27 cellular contexts compared by ENCODE assay signal in genomic region chr15:63444607-63445006, GRCh38.
"Had no signal": no experiment of that assay in that cellular context is flagged by ENCODE, and none has a peak within 500 bp of the region (broad histone marks: within the 10 kb centered on the region; RNA-seq: fewer than 3 reads in every experiment).

No MANE protein-coding gene starts in this region.

- FAIRE-seq: astrocyte, RCC 7860 had no signal

- H3K9me3 Mint-ChIP-seq: activated naive CD4-positive, alpha-beta T cell treated with anti-CD3 and anti-CD28 coated beads for 36 hours; activated T-cell treated with anti-CD3 and anti-CD28 coated beads, Interleukin-2, amount 50 U/mL, for 4 hours; central memory CD8-positive, alpha-beta T cell had no signal

- H3K27ac Mint-ChIP-seq: activated CD8-positive, alpha-beta memory T cell treated with anti-CD3 and anti-CD28 coated beads, Interleukin-2, amount 10 ng/mL, durations not matched to agents 7 days and 5 days; activated CD8-positive, alpha-beta T cell treated with anti-CD3 and anti-CD28 coated beads, Interleukin-2, amount 10 ng/mL, durations not matched to agents 7 days and 5 days; activated naive CD4-positive, alpha-beta T cell treated with anti-CD3 and anti-CD28 coated beads for 36 hours; activated naive CD8-positive, alpha-beta T cell; brain had no signal

- DNase-seq: activated CD4-positive, alpha-beta T cell treated with anti-CD3 and anti-CD28 coated beads for 4 hours; activated CD8-positive, alpha-beta memory T cell treated with anti-CD3 and anti-CD28 coated beads, Interleukin-2, amount 10 ng/mL, durations not matched to agents 7 days and 5 days; activated CD8-positive, alpha-beta T cell treated with anti-CD3 and anti-CD28 coated beads, Interleukin-2, amount 10 ng/mL, durations not matched to agents 7 days and 5 days; activated gamma-delta T cell; activated naive CD4-positive, alpha-beta T cell treated with anti-CD3 and anti-CD28 coated beads for 36 hours; activated T-cell treated with anti-CD3 and anti-CD28 coated beads, Interleukin-2, amount 50 U/mL, for 4 hours; amygdala; Kasumi-1; KBM-7; NCI-H1048; NCI-H1417 treated with DMSO at 0.1 percent for 48 hours; NCI-H1694 treated with DMSO at 0.1 percent for 48 hours; NCI-H2029 treated with DMSO at 0.1 percent for 48 hours; NCI-H345; NCI-H510A; NCI-H526 treated with DMSO at 0.1 percent for 48 hours; PC-3; SHP77; SW 1271 had no signal

- H3K36me3 ChIP-seq: SJSA1 had no signal

- H3K27ac ChIP-seq: SJSA1 had no signal

- H3K27me3 ChIP-seq: SJSA1 had no signal

- H3K4me3 Mint-ChIP-seq: activated CD8-positive, alpha-beta memory T cell treated with anti-CD3 and anti-CD28 coated beads, Interleukin-2, amount 10 ng/mL, durations not matched to agents 7 days and 5 days; activated CD8-positive, alpha-beta T cell treated with anti-CD3 and anti-CD28 coated beads, Interleukin-2, amount 10 ng/mL, durations not matched to agents 7 days and 5 days; activated naive CD4-positive, alpha-beta T cell treated with anti-CD3 and anti-CD28 coated beads for 36 hours; activated naive CD8-positive, alpha-beta T cell; activated T-cell treated with anti-CD3 and anti-CD28 coated beads, Interleukin-2, amount 50 U/mL, for 4 hours; brain; central memory CD8-positive, alpha-beta T cell had no signal

- H3K4me1 Mint-ChIP-seq: central memory CD8-positive, alpha-beta T cell had no signal

- H3K27me3 Mint-ChIP-seq: activated CD8-positive, alpha-beta memory T cell treated with anti-CD3 and anti-CD28 coated beads, Interleukin-2, amount 10 ng/mL, durations not matched to agents 7 days and 5 days; activated naive CD8-positive, alpha-beta T cell; brain had no signal

- H3K9me3 ChIP-seq: SJSA1 had no signal

- H3K36me3 Mint-ChIP-seq: activated CD8-positive, alpha-beta memory T cell treated with anti-CD3 and anti-CD28 coated beads, Interleukin-2, amount 10 ng/mL, durations not matched to agents 7 days and 5 days; activated naive CD8-positive, alpha-beta T cell; brain had no signal

- ATAC-seq: activated CD4-positive, CD25-positive, alpha-beta regulatory T cell treated with anti-CD3 and anti-CD28 coated beads, Interleukin-2, amount 50 U/mL, for 24 hours; activated CD8-positive, alpha-beta memory T cell treated with anti-CD3 and anti-CD28 coated beads, Interleukin-2, amount 10 ng/mL, durations not matched to agents 7 days and 5 days; activated CD8-positive, alpha-beta T cell treated with anti-CD3 and anti-CD28 coated beads, Interleukin-2, amount 10 ng/mL, durations not matched to agents 7 days and 5 days; activated T-cell treated with anti-CD3 and anti-CD28 coated beads, Interleukin-2, amount 50 U/mL, for 4 hours; PC-3; SK-N-SH treated with all-trans-retinoic acid at 6 μM for 48 hours had no signal

- H3K4me3 ChIP-seq: SJSA1 had no signal
